Comparison of ENCODE assay signal across 8 cellular contexts in genomic region chr5:14992757-14993725, GRCh38.
A peak's percentile ranks its signal among the peaks of the same experiment; 100 is the strongest.
DNase-seq lines count a peak whose midpoint lies in the region; ATAC-seq and FAIRE-seq lines count a peak whose summit lies in the region.
"Not testable (repeated sequence)": the region's sequence is repeated elsewhere in the genome, so short reads cannot be mapped to it uniquely, and the experiment has no call there.

No MANE protein-coding gene starts in this region.

- intact Hi-C loops in CD4-positive, alpha-beta memory T cell (cut with micrococcal nuclease): loop anchor here (2.0 to 10.0 kb wide), 2 partner anchors 122 to 398 kb away; partner anchors contain the start of gene ANKH
- intact Hi-C loops in activated CD4-positive, alpha-beta T cell treated with anti-CD3 and anti-CD28 coated beads, Interleukin-2, amount 10 ng/mL, durations not matched to agents 24 days and 14 days (cut with micrococcal nuclease): loop anchor here (2.0 kb wide), 2 partner anchors 120 to 184 kb away; no protein-coding TSS in a partner anchor

- H3K9me3 Mint-ChIP-seq in CD4-positive, alpha-beta memory T cell; activated CD4-positive, alpha-beta T cell treated with anti-CD3 and anti-CD28 coated beads, Interleukin-2, amount 10 ng/mL, durations not matched to agents 24 days and 14 days; activated naive CD4-positive, alpha-beta T cell treated with anti-CD3 and anti-CD28 coated beads, Interleukin-2, amount 50 U/mL, for 24 hours: not testable (repeated sequence)

- CTCF ChIA-PET in CD4-positive, alpha-beta memory T cell (lab: Charles Lee; ENCODE audit: partially characterized antibody): interaction anchor here (0.6 to 3.2 kb wide), 24 partner anchors 9 to 344 kb away, joined by 3 to 29 read pairs (median 4); no protein-coding TSS in a partner anchor

- DNase-seq in CD4-positive, alpha-beta memory T cell: peak; percentile 78 to 91 (median 82)
- DNase-seq in GM19239 (ENCODE audit: insufficient read length, low spot score): not testable (repeated sequence)
- DNase-seq in activated CD4-positive, alpha-beta T cell treated with anti-CD3 and anti-CD28 coated beads, Interleukin-2, amount 10 ng/mL, durations not matched to agents 24 days and 14 days: peak; percentile 86
- peak; percentile 21 for DNase-seq in stimulated activated CD8-positive, alpha-beta memory T cell treated with anti-CD3 and anti-CD28 coated beads, Interleukin-12 subunit alpha, Interleukin-12 subunit beta, amount 100 ng/mL, for 4 hours (ENCODE audit: low read depth)

- H3K36me3 Mint-ChIP-seq in CD4-positive, alpha-beta memory T cell; activated CD4-positive, alpha-beta T cell treated with anti-CD3 and anti-CD28 coated beads, Interleukin-2, amount 10 ng/mL, durations not matched to agents 24 days and 14 days (ENCODE audit: low read depth); activated naive CD4-positive, alpha-beta T cell treated with anti-CD3 and anti-CD28 coated beads, Interleukin-2, amount 50 U/mL, for 24 hours: not testable (repeated sequence)

- not testable (repeated sequence) for H3K27me3 Mint-ChIP-seq in CD4-positive, alpha-beta memory T cell; activated CD4-positive, alpha-beta T cell treated with anti-CD3 and anti-CD28 coated beads, Interleukin-2, amount 10 ng/mL, durations not matched to agents 24 days and 14 days; activated naive CD4-positive, alpha-beta T cell treated with anti-CD3 and anti-CD28 coated beads, Interleukin-2, amount 50 U/mL, for 24 hours

- peak; percentile 64 for FAIRE-seq in GM19239 (lab: Jason Lieb, UNC)

- not testable (repeated sequence) for H3K36me3 ChIP-seq in CD4-positive, alpha-beta memory T cell (ENCODE audit: insufficient read depth, low read length)

- not testable (repeated sequence) for H3K9me3 ChIP-seq in CD4-positive, alpha-beta memory T cell (ENCODE audit: control insufficient read depth in 1 of 2, low read length in 2 of 2); mononuclear cell (ENCODE audit: low read depth, low read length)

- peak overlapping the region; percentile 64 to 80 for H3K4me3 ChIP-seq in CD4-positive, alpha-beta memory T cell (ENCODE audit: low read length in 2 of 2)
- H3K4me3 ChIP-seq in mononuclear cell (ENCODE audit: low read length): peak overlapping the region; percentile 55

- H3K4me3 Mint-ChIP-seq in CD4-positive, alpha-beta memory T cell: peak overlapping the region; percentile 97 to 99 (median 98)
- H3K4me3 Mint-ChIP-seq in activated CD4-positive, alpha-beta T cell treated with anti-CD3 and anti-CD28 coated beads, Interleukin-2, amount 10 ng/mL, durations not matched to agents 24 days and 14 days: peak overlapping the region; percentile 89
- peak overlapping the region; percentile 94 for H3K4me3 Mint-ChIP-seq in activated naive CD4-positive, alpha-beta T cell treated with anti-CD3 and anti-CD28 coated beads, Interleukin-2, amount 50 U/mL, for 24 hours

- POLR2A ChIA-PET in CD4-positive, alpha-beta memory T cell (lab: Charles Lee; ENCODE audit: partially characterized antibody): interaction anchor here (0.7 to 1.9 kb wide), 9 partner anchors 10 to 411 kb away, joined by 3 to 12 read pairs (median 4); partner anchors contain the start of genes ANKH, OTULIN and OTULINL

- H3K4me1 ChIP-seq in CD4-positive, alpha-beta memory T cell (ENCODE audit: insufficient read depth, low read length): not testable (repeated sequence)
- H3K4me1 ChIP-seq in mononuclear cell (ENCODE audit: insufficient read depth, low read length): peaks cover 23% of the 10 kb centered on the region

- H3K27me3 ChIP-seq in CD4-positive, alpha-beta memory T cell (ENCODE audit: insufficient read depth, low read length); mononuclear cell (ENCODE audit: insufficient read depth, low read length): not testable (repeated sequence)

- peak overlapping the region; percentile 81 for H3K27ac ChIP-seq in CD4-positive, alpha-beta memory T cell (ENCODE audit: low read depth, low read length)

- ATAC-seq in HG02763 (IDR thresholded peaks at IDR 0.05; ENCODE audit: unreplicated experiment): peak; percentile 71
- peak; percentile 78 for ATAC-seq in HG03521 (IDR thresholded peaks at IDR 0.05; ENCODE audit: unreplicated experiment)

- peak overlapping the region; percentile 88 to 100 (median 99) for H3K27ac Mint-ChIP-seq in CD4-positive, alpha-beta memory T cell
- H3K27ac Mint-ChIP-seq in activated CD4-positive, alpha-beta T cell treated with anti-CD3 and anti-CD28 coated beads, Interleukin-2, amount 10 ng/mL, durations not matched to agents 24 days and 14 days: peak overlapping the region; percentile 86
- peak overlapping the region; percentile 93 for H3K27ac Mint-ChIP-seq in activated naive CD4-positive, alpha-beta T cell treated with anti-CD3 and anti-CD28 coated beads, Interleukin-2, amount 50 U/mL, for 24 hours

- H3K4me1 Mint-ChIP-seq in CD4-positive, alpha-beta memory T cell: peaks cover 5 to 15% (median 9%) of the 10 kb centered on the region in 4 donors
- peaks cover 13% of the 10 kb centered on the region for H3K4me1 Mint-ChIP-seq in activated CD4-positive, alpha-beta T cell treated with anti-CD3 and anti-CD28 coated beads, Interleukin-2, amount 10 ng/mL, durations not matched to agents 24 days and 14 days
- H3K4me1 Mint-ChIP-seq in activated naive CD4-positive, alpha-beta T cell treated with anti-CD3 and anti-CD28 coated beads, Interleukin-2, amount 50 U/mL, for 24 hours: peaks cover 14% of the 10 kb centered on the region
